23 cellular contexts compared by ENCODE assay signal in genomic region chr5:172758836-172759149, GRCh38. TPM values are rescaled to one million over a fixed set of nuclear protein-coding genes. Genes with fewer than 3 reads are reported as not detected.
DNase-seq lines count a peak whose midpoint lies in the region; ATAC-seq, FAIRE-seq and TF ChIP-seq lines count a peak whose summit lies in the region.
"Had no signal": no experiment of that assay in that cellular context is flagged by ENCODE, and none has a peak within 500 bp of the region (broad histone marks: within the 10 kb centered on the region; RNA-seq: fewer than 3 reads in every experiment).

No MANE protein-coding gene starts in this region.

- H3K27ac Mint-ChIP-seq in effector memory CD8-positive, alpha-beta T cell = peak overlapping the region in 1 of 2 donors; percentile 58
- H3K27ac Mint-ChIP-seq: activated naive CD8-positive, alpha-beta T cell; activated T-helper 1 cell treated with anti-CD3 and anti-CD28 coated beads, Interleukin-12 subunit alpha, Interleukin-12 subunit beta, Interleukin-2, Interleukin-4 antibody, amounts not matched to agents 30 ng/mL and 10 ng/mL and 1 ng/mL, durations not matched to agents 14 hours and 24 hours and 36 hours; CD4-positive, alpha-beta T cell; type B pancreatic cell had no signal

- H3K27me3 ChIP-seq in HepG2 (ENCODE audit: control insufficient read depth in 1 of 2, insufficient read depth in 2 of 2, low read length in 2 of 2) (peaks cover 0 to 6% of the 10 kb centered on the region in 2 experiments; a peak in 3 of 5 replicates), right lobe of liver (no peaks in the 10 kb centered on the region), neuronal stem cell (ENCODE audit: control insufficient read depth in 3 of 3, insufficient read depth in 3 of 3, low read depth in 1 of 3, low read length in 3 of 3) (no peaks in the 10 kb centered on the region), vagina (no peaks in the 10 kb centered on the region)
- H3K27me3 ChIP-seq: breast epithelium, dorsolateral prefrontal cortex had no signal

- no peak for TF ChIP-seq CTCF in HepG2 (CRISPR knock-in tag; IDR thresholded peaks at IDR 0.05)
- no peak for TF ChIP-seq CTCF in right lobe of liver (IDR thresholded peaks at IDR 0.05)
- TF ChIP-seq CTCF in vagina (IDR thresholded peaks at IDR 0.05) = no peak

- H2AK5ac ChIP-seq in neuronal stem cell (ENCODE audit: low read depth, low read length) = peak overlapping the region; percentile 3

- H3K4me1 Mint-ChIP-seq in effector memory CD8-positive, alpha-beta T cell (ENCODE audit: low read depth in 2 of 2) = peaks cover 3 to 5% of the 10 kb centered on the region in 2 donors

- no peak overlapping the region for H3K4me3 Mint-ChIP-seq in effector memory CD8-positive, alpha-beta T cell
- H3K4me3 Mint-ChIP-seq: activated naive CD8-positive, alpha-beta T cell; activated T-helper 1 cell treated with anti-CD3 and anti-CD28 coated beads, Interleukin-12 subunit alpha, Interleukin-12 subunit beta, Interleukin-2, Interleukin-4 antibody, amounts not matched to agents 30 ng/mL and 10 ng/mL and 1 ng/mL, durations not matched to agents 14 hours and 24 hours and 36 hours; CD4-positive, alpha-beta T cell; immature natural killer cell; naive thymus-derived CD8-positive, alpha-beta T cell; type B pancreatic cell had no signal

- WGBS in HepG2 (ENCODE audit: low lambda C conversion rate) = 29% methylated on average over 6 of the region's 6 CpGs
- WGBS in right lobe of liver (ENCODE audit: insufficient coverage, low coverage, low lambda C conversion rate, missing lambda C conversion rate) = 83% methylated on average over 6 of the region's 6 CpGs
- no CpG with 5 or more reads among the region's 6 CpGs for WGBS in neuronal stem cell (ENCODE audit: extremely low coverage in 2 of 2, insufficient read length in 2 of 2, insufficient replicate concordance in 1 of 2), 2 donors

- no peak overlapping the region for H2BK5ac ChIP-seq in neuronal stem cell (ENCODE audit: low read length)

- no peak overlapping the region for H3K4ac ChIP-seq in neuronal stem cell (ENCODE audit: low read length)

- intact Hi-C loops in HepG2 (cut with micrococcal nuclease; ENCODE audit: unreplicated experiment) = no loop called here
- intact Hi-C loops in right lobe of liver (cut with DNase I) = no loop called here
- intact Hi-C loops in vagina (cut with DNase I) = no loop called here

- H3K4me1 ChIP-seq in HepG2 (ENCODE audit: insufficient read depth, low read length) (peaks cover 24% of the 10 kb centered on the region), right lobe of liver (no peaks in the 10 kb centered on the region), neuronal stem cell (ENCODE audit: control insufficient read depth in 2 of 2, insufficient read depth in 1 of 2, low read depth in 1 of 2, low read length in 2 of 2) (peaks cover 0 to 3% of the 10 kb centered on the region in 2 donors), vagina (peaks cover 11% of the 10 kb centered on the region)
- H3K4me1 ChIP-seq: breast epithelium had no signal

- no peak for FAIRE-seq in HepG2 (lab: Jason Lieb, UNC)

- H3K23ac ChIP-seq in neuronal stem cell (ENCODE audit: low read depth, low read length, poor library complexity) = no peak overlapping the region

- no peak overlapping the region for H4K8ac ChIP-seq in neuronal stem cell (ENCODE audit: low read depth, low read length)

- no peak overlapping the region for H2BK120ac ChIP-seq in neuronal stem cell (ENCODE audit: low read depth, low read length)

- TF ChIP-seq RAD21 in HepG2 (CRISPR knock-in tag; IDR thresholded peaks at IDR 0.05) = no peak

- DNase-seq in HepG2 (ENCODE audit: low spot score) (no peak), right lobe of liver (no peak), neuronal stem cell (ENCODE audit: low spot score) (no peak), vagina (ENCODE audit: extremely low spot score in 2 of 2) (no peak), NCI-H510A treated with DMSO at 0.1 percent for 48 hours (lab: John Stamatoyannopoulos, UW) (no peak), NCI-H2227 treated with DMSO at 0.1 percent for 48 hours (lab: John Stamatoyannopoulos, UW) (no peak)
- no peak for DNase-seq in effector memory CD8-positive, alpha-beta T cell
- DNase-seq: activated CD4-positive, CD25-positive, alpha-beta regulatory T cell treated with anti-CD3 and anti-CD28 coated beads, Interleukin-2, amount 50 U/mL, for 72 hours; CD4-positive, alpha-beta T cell; DND-41; dorsolateral prefrontal cortex; immature natural killer cell; naive thymus-derived CD8-positive, alpha-beta T cell; NCI-H2081; NCI-H526; stimulated activated naive CD4-positive, alpha-beta T cell; T-helper 9 cell had no signal

- no peaks in the 10 kb centered on the region for H3K36me3 ChIP-seq in HepG2 (replicated peaks in 1 of 2; ENCODE audit: control insufficient read depth in 1 of 2, insufficient read depth in 2 of 2, low read length in 2 of 2)
- H3K36me3 ChIP-seq in right lobe of liver = no peaks in the 10 kb centered on the region
- no peaks in the 10 kb centered on the region for H3K36me3 ChIP-seq in neuronal stem cell (replicated peaks in 1 of 2; ENCODE audit: control insufficient read depth in 2 of 2, insufficient read depth in 2 of 2, low read length in 2 of 2)
- H3K36me3 ChIP-seq in vagina = no peaks in the 10 kb centered on the region
- H3K36me3 ChIP-seq: breast epithelium had no signal

- H3K4me2 ChIP-seq in HepG2 (ENCODE audit: low read depth, low read length) (peak overlapping the region; percentile 56), neuronal stem cell (ENCODE audit: insufficient read depth, low read length, poor library complexity, severe bottlenecking) (no peak overlapping the region)
- H3K4me2 ChIP-seq: KMS-11 had no signal

- no peaks in the 10 kb centered on the region for H3K79me2 ChIP-seq in HepG2 (ENCODE audit: insufficient read depth, low read length)

- H3K14ac ChIP-seq in neuronal stem cell (ENCODE audit: low read length) = peak overlapping the region; percentile 12

- TF ChIP-seq EP300 in HepG2 (IDR thresholded peaks at IDR 0.05; ENCODE audit: low read depth in 2 of 2, low read length in 2 of 2) = no peak
- TF ChIP-seq EP300 in HepG2 (CRISPR knock-in tag; IDR thresholded peaks at IDR 0.05; ENCODE audit: borderline replicate concordance) = no peak

- POLR2A ChIA-PET in HepG2 (lab: Yijun Ruan, JAX) = no interaction called here

- BruUV-seq in HepG2 (replicated peaks; lab: Mats Ljungman, UMichigan) = no TSS peak

- no peaks in the 10 kb centered on the region for H3K79me1 ChIP-seq in neuronal stem cell (ENCODE audit: low read depth, low read length)

- H3K36me3 Mint-ChIP-seq in effector memory CD8-positive, alpha-beta T cell (ENCODE audit: insufficient read depth) = peaks cover 6% of the 10 kb centered on the region
- H3K36me3 Mint-ChIP-seq: activated naive CD8-positive, alpha-beta T cell; type B pancreatic cell had no signal

- no peak overlapping the region for H3K4me3 ChIP-seq in HepG2 (replicated peaks in 1 of 3; ENCODE audit: insufficient read depth in 1 of 3, low read depth in 2 of 3, low read length in 3 of 3)
- H3K4me3 ChIP-seq in right lobe of liver = no peak overlapping the region
- H3K4me3 ChIP-seq in neuronal stem cell (ENCODE audit: low read length in 2 of 2) = no peak overlapping the region
- no peak overlapping the region for H3K4me3 ChIP-seq in vagina
- H3K4me3 ChIP-seq: breast epithelium had no signal

- ATAC-seq in HepG2 (no peak), right lobe of liver (no peak), GM18502 (IDR thresholded peaks at IDR 0.05; ENCODE audit: poor library complexity, unreplicated experiment) (no peak)
- ATAC-seq in effector memory CD8-positive, alpha-beta T cell (replicated peaks) = peak; percentile 51
- ATAC-seq: naive thymus-derived CD8-positive, alpha-beta T cell had no signal

- no peak overlapping the region for H3K9ac ChIP-seq in HepG2 (ENCODE audit: insufficient read depth, low read depth, low read length)
- no peak overlapping the region for H3K9ac ChIP-seq in neuronal stem cell (ENCODE audit: low read depth, low read length, poor library complexity)
- H3K9ac ChIP-seq: KMS-11 had no signal

- H2BK12ac ChIP-seq in neuronal stem cell (ENCODE audit: low read length) = peak overlapping the region; percentile 36

- CTCF ChIA-PET in HepG2 (lab: Yijun Ruan, JAX; ENCODE audit: low intra/inter-chr PET ratio, low total read pairs) = no interaction called here

- H3K9me3 Mint-ChIP-seq in effector memory CD8-positive, alpha-beta T cell = no peaks in the 10 kb centered on the region
- H3K9me3 Mint-ChIP-seq: activated T-helper 1 cell treated with anti-CD3 and anti-CD28 coated beads, Interleukin-12 subunit alpha, Interleukin-12 subunit beta, Interleukin-2, Interleukin-4 antibody, amounts not matched to agents 30 ng/mL and 10 ng/mL and 1 ng/mL, durations not matched to agents 14 hours and 24 hours and 36 hours; CD4-positive, alpha-beta T cell had no signal

- in situ Hi-C loops in HepG2 (cut with HindIII; ENCODE audit: extremely low pct_ligation_motif_present, low pct_unique_long_range_greater_than_20kb) = no loop called here

- no peak overlapping the region for H2AFZ ChIP-seq in HepG2 (ENCODE audit: low read length)
- H2AFZ ChIP-seq in neuronal stem cell (ENCODE audit: low read length) = peak overlapping the region; percentile 86

- no peak overlapping the region for H4K91ac ChIP-seq in neuronal stem cell (ENCODE audit: low read depth, low read length, poor library complexity)

- no peak overlapping the region for H3K18ac ChIP-seq in neuronal stem cell (ENCODE audit: low read length)

- no peak overlapping the region for H2BK15ac ChIP-seq in neuronal stem cell (ENCODE audit: low read length)

- TF ChIP-seq POLR2A in HepG2 (IDR thresholded peaks at IDR 0.05; ENCODE audit: insufficient read depth in 1 of 2, low read depth in 2 of 2, low read length in 2 of 2) (no peak), right lobe of liver (IDR thresholded peaks at IDR 0.05) (no peak), vagina (IDR thresholded peaks at IDR 0.05) (no peak)

- H3K27ac ChIP-seq in HepG2 (ENCODE audit: extremely low read length, insufficient read depth, low read length) (no peak overlapping the region), right lobe of liver (peak overlapping the region in 1 of 3 donors; percentile 33), neuronal stem cell (replicated peaks; ENCODE audit: low read length) (no peak overlapping the region), vagina (peak overlapping the region; percentile 74)
- H3K27ac ChIP-seq: breast epithelium, KMS-11 had no signal

- peaks cover 0 to 10% of the 10 kb centered on the region in 2 donors for H3K27me3 Mint-ChIP-seq in effector memory CD8-positive, alpha-beta T cell
- H3K27me3 Mint-ChIP-seq: activated naive CD8-positive, alpha-beta T cell; CD4-positive, alpha-beta T cell; naive thymus-derived CD8-positive, alpha-beta T cell had no signal

- H3K9me3 ChIP-seq in HepG2 (ENCODE audit: low read length) = no peaks in the 10 kb centered on the region
- H3K9me3 ChIP-seq in right lobe of liver = no peaks in the 10 kb centered on the region
- peaks cover 0 to 2% of the 10 kb centered on the region in 2 donors for H3K9me3 ChIP-seq in neuronal stem cell (replicated peaks in 1 of 2; ENCODE audit: control insufficient read depth in 2 of 2, insufficient read depth in 1 of 2, low read depth in 1 of 2, low read length in 2 of 2)
- H3K9me3 ChIP-seq in vagina = no peaks in the 10 kb centered on the region

- H4K20me1 ChIP-seq in HepG2 (ENCODE audit: insufficient read depth, low read length) = no peaks in the 10 kb centered on the region

RNA-seq across cellular contexts. Expression of gene DUSP1, which starts 12.2 kb away (rescaled TPM):
- total RNA-seq in HepG2 (2016; rRNA removed; fragmentation: Illumina TruSeq; extraction: Trizol) = 18.0 and 27.1 TPM in 2 replicates
- total RNA-seq in HepG2 (2016; cell fraction: cytosol; rRNA removed; fragmentation: Illumina TruSeq; extraction: Trizol; ENCODE audit: low read depth) = 7.1 and 7.8 TPM in 2 replicates
- 15.8 and 29.9 TPM in 2 replicates for total RNA-seq in HepG2 (2016; cell fraction: insoluble cytoplasmic fraction; rRNA removed; fragmentation: Illumina TruSeq; extraction: Trizol)
- 14.2 and 16.6 TPM in 2 replicates for total RNA-seq in HepG2 (2016; cell fraction: membrane; rRNA removed; fragmentation: Illumina TruSeq; extraction: Trizol)
- 53.7 and 56.5 TPM in 2 replicates for total RNA-seq in HepG2 (2016; cell fraction: nucleus; rRNA removed; fragmentation: Illumina TruSeq; extraction: Trizol)
- polyA plus RNA-seq in HepG2 (2011; rRNA removed) = 55.5 and 79.2 TPM in 2 replicates
- 59.1 and 69.7 TPM in 2 replicates for polyA plus RNA-seq in HepG2 (2011; cell fraction: cytosol; rRNA removed)
- 85.1 and 113 TPM in 2 replicates for polyA plus RNA-seq in HepG2 (2011; cell fraction: nucleus; rRNA removed)
- polyA plus RNA-seq in HepG2 (2012) = 48.1 and 56.6 TPM in 2 replicates
- polyA plus RNA-seq in HepG2 (2016; cell fraction: cytosol; fragmentation: Illumina TruSeq; extraction: Trizol; ENCODE audit: low read depth) = 4.7 and 6.0 TPM in 2 replicates
- 17.2 and 23.0 TPM in 2 replicates for polyA plus RNA-seq in HepG2 (2016; cell fraction: insoluble cytoplasmic fraction; fragmentation: Illumina TruSeq; extraction: Trizol; ENCODE audit: low read depth)
- 9.3 and 9.4 TPM in 2 replicates for polyA plus RNA-seq in HepG2 (2016; cell fraction: membrane; fragmentation: Illumina TruSeq; extraction: Trizol; ENCODE audit: low read depth)
- polyA plus RNA-seq in HepG2 (2016; cell fraction: nucleus; fragmentation: Illumina TruSeq; extraction: Trizol; ENCODE audit: insufficient read depth, low read depth) = 63.2 and 85.8 TPM in 2 replicates
- 142 and 198 TPM in 2 replicates for polyA minus RNA-seq in HepG2 (2011; rRNA and poly(A)+ RNA removed; ENCODE audit: low replicate concordance)
- polyA minus RNA-seq in HepG2 (2011; cell fraction: cytosol; rRNA and poly(A)+ RNA removed) = 72.5 and 80.5 TPM in 2 replicates
- 95.3 and 131 TPM in 2 replicates for polyA minus RNA-seq in HepG2 (2011; cell fraction: nucleus; rRNA and poly(A)+ RNA removed)
- 100 to 1,000 TPM; 106 to 407 (median 232) TPM for total RNA-seq in right lobe of liver
- 10.2 TPM for polyA plus RNA-seq in neuronal stem cell (2013, experiment 1 of 2)
- 10.0 TPM for polyA plus RNA-seq in neuronal stem cell (2013, experiment 2 of 2)
- 2,876 TPM for total RNA-seq in vagina
